In genomic region chr20:63702751-63703470, GRCh38 we compare ENCODE assay signal across 1 cellular context.
TF ChIP-seq lines count a peak whose summit lies in the region.

No MANE protein-coding gene starts in this region.

TF ChIP-seq in HepG2, 621 proteins besides CTCF, POLR2A, EP300 and RAD21 (continues in another document):
- TF ChIP-seq EEA1 (CRISPR knock-in tag; IDR thresholded peaks at IDR 0.05; ENCODE audit: borderline replicate concordance) = 0 out of 2 replicates have a peak, but pooled peaks have one; percentile 66
- no peak for TF ChIP-seq ZNF230 (CRISPR knock-in tag; IDR thresholded peaks at IDR 0.05)
- no peak for TF ChIP-seq NKX3-1 (CRISPR knock-in tag; IDR thresholded peaks at IDR 0.05)
- TF ChIP-seq FOXO1 (CRISPR knock-in tag; IDR thresholded peaks at IDR 0.05) = 0 out of 2 replicates have a peak, but pooled peaks have one; percentile 4
- TF ChIP-seq ZC3H4 (CRISPR knock-in tag; IDR thresholded peaks at IDR 0.05; ENCODE audit: borderline replicate concordance) = peak; percentile 67; the same call in 1 of the 2 replicates
- TF ChIP-seq POLR2AphosphoS5 (IDR thresholded peaks at IDR 0.05; ENCODE audit: low read depth, low read length) = peak; percentile 11; the same call in 1 of the 2 replicates
- no peak for TF ChIP-seq ADNP (CRISPR knock-in tag; IDR thresholded peaks at IDR 0.05)
- TF ChIP-seq HMGA1 (CRISPR knock-in tag; conservative IDR thresholded peaks at IDR 0.05) = no peak
- TF ChIP-seq CHCHD3 (CRISPR knock-in tag; IDR thresholded peaks at IDR 0.05) = no peak
- TF ChIP-seq MAZ (IDR thresholded peaks at IDR 0.05; ENCODE audit: borderline replicate concordance, low read depth, low read length) = no peak
- no peak for TF ChIP-seq MAZ (CRISPR knock-in tag; IDR thresholded peaks at IDR 0.05; ENCODE audit: low read depth)
- TF ChIP-seq ZFY (CRISPR knock-in tag; IDR thresholded peaks at IDR 0.05) = peak; percentile 12; the same call in 1 of the 2 replicates
- no peak for TF ChIP-seq KLF12 (CRISPR knock-in tag; IDR thresholded peaks at IDR 0.05; ENCODE audit: borderline replicate concordance)
- 0 out of 2 replicates have a peak, but pooled peaks have one; percentile 4 for TF ChIP-seq ZFYVE20 (CRISPR knock-in tag; IDR thresholded peaks at IDR 0.05; ENCODE audit: borderline replicate concordance, low read depth)
- TF ChIP-seq ZNF879 (CRISPR knock-in tag; IDR thresholded peaks at IDR 0.05) = no peak
- TF ChIP-seq TEAD3 (CRISPR knock-in tag; optimal IDR thresholded peaks at IDR 0.05; ENCODE audit: borderline replicate concordance) = peak; percentile 15
- 0 out of 2 replicates have a peak, but pooled peaks have one; percentile 25 for TF ChIP-seq SSRP1 (CRISPR knock-in tag; IDR thresholded peaks at IDR 0.05)
- TF ChIP-seq ZBTB10 (CRISPR knock-in tag; IDR thresholded peaks at IDR 0.05; ENCODE audit: borderline replicate concordance) = no peak
- TF ChIP-seq ZNF710 (CRISPR knock-in tag; IDR thresholded peaks at IDR 0.05; ENCODE audit: borderline replicate concordance) = 0 out of 2 replicates have a peak, but pooled peaks have one; percentile 7
- 0 out of 2 replicates have a peak, but pooled peaks have one; percentile 38 for TF ChIP-seq SP4 (CRISPR knock-in tag; IDR thresholded peaks at IDR 0.05)
- TF ChIP-seq ZFP1 (CRISPR knock-in tag; IDR thresholded peaks at IDR 0.05) = no peak
- TF ChIP-seq RXRA (CRISPR knock-in tag; IDR thresholded peaks at IDR 0.05) = 0 out of 2 replicates have a peak, but pooled peaks have one; percentile 34
- peak; percentile 72 for TF ChIP-seq ZNF768 (CRISPR knock-in tag; IDR thresholded peaks at IDR 0.05)
- TF ChIP-seq TOPORS (CRISPR knock-in tag; IDR thresholded peaks at IDR 0.05) = 0 out of 2 replicates have a peak, but pooled peaks have one; percentile 17
- TF ChIP-seq ZNF629 (CRISPR knock-in tag; conservative IDR thresholded peaks at IDR 0.05) = no peak
- TF ChIP-seq TAF1 (CRISPR knock-in tag; IDR thresholded peaks at IDR 0.05) = peak; percentile 35; the same call in 1 of the 2 replicates
- TF ChIP-seq ZHX1 (CRISPR knock-in tag; IDR thresholded peaks at IDR 0.05; ENCODE audit: low read depth) = no peak
- TF ChIP-seq ZBTB14 (CRISPR knock-in tag; IDR thresholded peaks at IDR 0.05) = no peak
- peak; percentile 3; the same call in 1 of the 2 replicates for TF ChIP-seq TMF1 (CRISPR knock-in tag; IDR thresholded peaks at IDR 0.05; ENCODE audit: low read depth)
- no peak for TF ChIP-seq FOXA1 (IDR thresholded peaks at IDR 0.05)
- TF ChIP-seq FOXA1 (CRISPR knock-in tag; IDR thresholded peaks at IDR 0.05) = peak; percentile 2; the same call in 1 of the 2 replicates
- TF ChIP-seq KDM2A (CRISPR knock-in tag; IDR thresholded peaks at IDR 0.05; ENCODE audit: borderline replicate concordance, low read depth) = 0 out of 2 replicates have a peak, but pooled peaks have one; percentile 24
- TF ChIP-seq ETV5 (CRISPR knock-in tag; IDR thresholded peaks at IDR 0.05; ENCODE audit: borderline replicate concordance) = no peak
- TF ChIP-seq ZNF333 (CRISPR knock-in tag; IDR thresholded peaks at IDR 0.05; ENCODE audit: borderline replicate concordance) = no peak
- no peak for TF ChIP-seq ATAD3A (CRISPR knock-in tag; IDR thresholded peaks at IDR 0.05)
- TF ChIP-seq SP1 (IDR thresholded peaks at IDR 0.05) = no peak
- TF ChIP-seq SP1 (CRISPR knock-in tag; IDR thresholded peaks at IDR 0.05) = 0 out of 2 replicates have a peak, but pooled peaks have one; percentile 21
- TF ChIP-seq POLR2G (IDR thresholded peaks at IDR 0.05; ENCODE audit: low read depth, low read length) = peak; percentile 55
- TF ChIP-seq, protein P1, sequence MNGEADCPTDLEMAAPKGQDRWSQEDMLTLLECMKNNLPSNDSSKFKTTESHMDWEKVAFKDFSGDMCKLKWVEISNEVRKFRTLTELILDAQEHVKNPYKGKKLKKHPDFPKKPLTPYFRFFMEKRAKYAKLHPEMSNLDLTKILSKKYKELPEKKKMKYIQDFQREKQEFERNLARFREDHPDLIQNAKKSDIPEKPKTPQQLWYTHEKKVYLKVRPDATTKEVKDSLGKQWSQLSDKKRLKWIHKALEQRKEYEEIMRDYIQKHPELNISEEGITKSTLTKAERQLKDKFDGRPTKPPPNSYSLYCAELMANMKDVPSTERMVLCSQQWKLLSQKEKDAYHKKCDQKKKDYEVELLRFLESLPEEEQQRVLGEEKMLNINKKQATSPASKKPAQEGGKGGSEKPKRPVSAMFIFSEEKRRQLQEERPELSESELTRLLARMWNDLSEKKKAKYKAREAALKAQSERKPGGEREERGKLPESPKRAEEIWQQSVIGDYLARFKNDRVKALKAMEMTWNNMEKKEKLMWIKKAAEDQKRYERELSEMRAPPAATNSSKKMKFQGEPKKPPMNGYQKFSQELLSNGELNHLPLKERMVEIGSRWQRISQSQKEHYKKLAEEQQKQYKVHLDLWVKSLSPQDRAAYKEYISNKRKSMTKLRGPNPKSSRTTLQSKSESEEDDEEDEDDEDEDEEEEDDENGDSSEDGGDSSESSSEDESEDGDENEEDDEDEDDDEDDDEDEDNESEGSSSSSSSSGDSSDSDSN (CRISPR knock-in tag; IDR thresholded peaks at IDR 0.05) = peak; percentile 21; the same call in 1 of the 2 replicates
- TF ChIP-seq SRF (IDR thresholded peaks at IDR 0.05; ENCODE audit: low read depth, low read length) = no peak
- no peak for TF ChIP-seq HNF1A (IDR thresholded peaks at IDR 0.05; ENCODE audit: low read depth)
- 0 out of 2 replicates have a peak, but pooled peaks have one; percentile 30 for TF ChIP-seq HNF1A (CRISPR knock-in tag; IDR thresholded peaks at IDR 0.05; ENCODE audit: borderline replicate concordance)
- TF ChIP-seq ZNF296 (CRISPR knock-in tag; conservative IDR thresholded peaks at IDR 0.05) = no peak
- no peak for TF ChIP-seq PHF21A (CRISPR knock-in tag; IDR thresholded peaks at IDR 0.05)
- no peak for TF ChIP-seq HOXA5 (CRISPR knock-in tag; IDR thresholded peaks at IDR 0.05)
- TF ChIP-seq, protein P2, sequence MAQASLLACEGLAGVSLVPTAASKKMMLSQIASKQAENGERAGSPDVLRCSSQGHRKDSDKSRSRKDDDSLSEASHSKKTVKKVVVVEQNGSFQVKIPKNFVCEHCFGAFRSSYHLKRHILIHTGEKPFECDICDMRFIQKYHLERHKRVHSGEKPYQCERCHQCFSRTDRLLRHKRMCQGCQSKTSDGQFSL (CRISPR knock-in tag; IDR thresholded peaks at IDR 0.05) = peak; percentile 86; the same call in 1 of the 2 replicates
- TF ChIP-seq ZNF816 (CRISPR knock-in tag; IDR thresholded peaks at IDR 0.05; ENCODE audit: borderline replicate concordance) = no peak
- TF ChIP-seq IRF9 (CRISPR knock-in tag; IDR thresholded peaks at IDR 0.05; ENCODE audit: borderline replicate concordance) = 0 out of 2 replicates have a peak, but pooled peaks have one; percentile 26
